Comparison of ENCODE assay signal across 35 cellular contexts in genomic region chr10:60845038-60845437, GRCh38.
DNase-seq lines count a peak whose midpoint lies in the region; ATAC-seq and TF ChIP-seq lines count a peak whose summit lies in the region.
"Had no signal": no experiment of that assay in that cellular context is flagged by ENCODE, and none has a peak within 500 bp of the region (broad histone marks: within the 10 kb centered on the region; RNA-seq: fewer than 3 reads in every experiment).

No MANE protein-coding gene starts in this region.

- no peak overlapping the region for H3K4me3 Mint-ChIP-seq in MCF 10A (ENCODE audit: unreplicated experiment)
- H3K4me3 Mint-ChIP-seq: B cell; CD14-positive monocyte; CD4-positive, alpha-beta memory T cell; CD4-positive, alpha-beta T cell; CD4-positive, CD25-positive, alpha-beta regulatory T cell; CD8-positive, alpha-beta memory T cell; CD8-positive, alpha-beta T cell had no signal

- no peak overlapping the region for H2BK5ac ChIP-seq in IMR-90 (ENCODE audit: low read depth, low read length, poor library complexity, severe bottlenecking)

- no peaks in the 10 kb centered on the region for H3K79me1 ChIP-seq in IMR-90 (ENCODE audit: low read depth in 1 of 2, low read length in 2 of 2)

- no peak overlapping the region for H3K56ac ChIP-seq in IMR-90 (ENCODE audit: extremely low read depth, insufficient read depth, low read length)

- H3K9ac ChIP-seq in mammary epithelial cell (ENCODE audit: insufficient read depth, low read length) (no peak overlapping the region), IMR-90 (ENCODE audit: low read depth, low read length) (no peak overlapping the region)
- H3K9ac ChIP-seq: BLaER1; BLaER1 treated with 17β-estradiol and CSF1 and Interleukin-3, amounts not matched to agents 10 nM and 100 nM had no signal

- no peaks in the 10 kb centered on the region for H3K27me3 Mint-ChIP-seq in MCF 10A (ENCODE audit: insufficient read depth, unreplicated experiment)
- H3K27me3 Mint-ChIP-seq: CD4-positive, alpha-beta T cell had no signal

- BruUV-seq in MCF 10A (replicated peaks; lab: Mats Ljungman, UMichigan): no TSS peak
- BruUV-seq in mammary epithelial cell (replicated peaks; lab: Mats Ljungman, UMichigan): no TSS peak
- BruUV-seq in IMR-90 (replicated peaks; lab: Mats Ljungman, UMichigan): no TSS peak

- no peak for ATAC-seq in IMR-90 (ENCODE audit: low read depth)
- ATAC-seq: A549; CD8-positive, alpha-beta T cell had no signal

- peak overlapping the region; percentile 68 for H4K91ac ChIP-seq in IMR-90 (ENCODE audit: insufficient read depth, low read depth, low read length)

- H2BK120ac ChIP-seq in IMR-90 (ENCODE audit: low read depth, low read length): peak overlapping the region; percentile 90; the same call in 1 of the 2 replicates

- intact Hi-C loops in MCF 10A (cut with micrococcal nuclease): no loop called here
- intact Hi-C loops in mammary epithelial cell (cut with micrococcal nuclease): no loop called here
- intact Hi-C loops in IMR-90 (cut with micrococcal nuclease): no loop called here

- no peaks in the 10 kb centered on the region for H3K4me1 Mint-ChIP-seq in MCF 10A (ENCODE audit: insufficient read depth, unreplicated experiment)
- H3K4me1 Mint-ChIP-seq: B cell; CD14-positive monocyte; CD4-positive, alpha-beta memory T cell; CD4-positive, CD25-positive, alpha-beta regulatory T cell; CD8-positive, alpha-beta memory T cell had no signal

- H2AK5ac ChIP-seq in IMR-90 (ENCODE audit: low read depth, low read length): peak overlapping the region; percentile 71; the same call in 1 of the 2 replicates

- no peak overlapping the region for H3K18ac ChIP-seq in IMR-90 (ENCODE audit: low read depth, low read length)

- WGBS in mammary epithelial cell (ENCODE audit: low coverage, missing lambda C conversion rate): 85% methylated on average over 1 of the region's 1 CpG
- WGBS in IMR-90 (ENCODE audit: extremely low coverage in 2 of 2, insufficient read length in 1 of 2), 2 experiments: no CpG with 5 or more reads among the region's 1 CpG

- H3K4ac ChIP-seq in IMR-90 (ENCODE audit: low read depth, low read length): 0 out of 2 replicates have a peak overlapping the region, but pooled peaks have one; percentile 20

- H3K36me3 Mint-ChIP-seq in MCF 10A (ENCODE audit: insufficient read depth, unreplicated experiment): no peaks in the 10 kb centered on the region
- H3K36me3 Mint-ChIP-seq: CD14-positive monocyte; CD4-positive, alpha-beta memory T cell; CD4-positive, CD25-positive, alpha-beta regulatory T cell; CD8-positive, alpha-beta memory T cell; CD8-positive, alpha-beta T cell had no signal

- H3K23ac ChIP-seq in IMR-90 (ENCODE audit: low read depth, low read length): no peak overlapping the region

- dilution Hi-C loops in mammary epithelial cell (cut with HindIII; ENCODE audit: low sequenced_read_pairs): no loop called here
- dilution Hi-C loops in IMR-90 (cut with HindIII; ENCODE audit: low sequenced_read_pairs, unreplicated experiment): no loop called here

- H4K8ac ChIP-seq in IMR-90 (ENCODE audit: low read depth in 2 of 2, low read length in 2 of 2): no peak overlapping the region

- TF ChIP-seq RAD21 in IMR-90 (IDR thresholded peaks at IDR 0.05; ENCODE audit: low read length): no peak

- H3K9me1 ChIP-seq in IMR-90 (ENCODE audit: insufficient read depth, low read length): no peaks in the 10 kb centered on the region; the same call in 1 of the 2 replicates

- H2BK15ac ChIP-seq in IMR-90 (ENCODE audit: low read depth, low read length): no peak overlapping the region; the same call in 2 of the 3 replicates

- no peak overlapping the region for H2AK9ac ChIP-seq in IMR-90 (replicated peaks; ENCODE audit: low read depth, low read length, poor library complexity)

- no peaks in the 10 kb centered on the region for H3K36me3 ChIP-seq in mammary epithelial cell (ENCODE audit: insufficient read depth, low read length)
- no peaks in the 10 kb centered on the region for H3K36me3 ChIP-seq in HEK293 (ENCODE audit: control insufficient read depth in 2 of 2, insufficient read depth in 1 of 2, low read length in 2 of 2)
- H3K36me3 ChIP-seq in IMR-90 (ENCODE audit: control insufficient read depth, insufficient read depth, low read length): no peaks in the 10 kb centered on the region
- H3K36me3 ChIP-seq: BE2C; BLaER1; BLaER1 treated with 17β-estradiol and CSF1 and Interleukin-3, amounts not matched to agents 10 nM and 100 nM had no signal

- peak; percentile 34 for DNase-seq in NCI-H82 (lab: John Stamatoyannopoulos, UW)
- DNase-seq in NCI-H82 treated with DMSO at 0.1 percent for 48 hours (lab: John Stamatoyannopoulos, UW; ENCODE audit: unreplicated experiment): no peak
- no peak for DNase-seq in MCF 10A (ENCODE audit: unreplicated experiment)
- no peak for DNase-seq in mammary epithelial cell
- DNase-seq in IMR-90: no peak
- DNase-seq in D341Med (ENCODE audit: low spot score): no peak
- no peak for DNase-seq in NCI-H748 treated with DMSO at 0.1 percent for 48 hours (lab: John Stamatoyannopoulos, UW)
- DNase-seq: 8988T; ACHN; AML-193; BE2C; C1 segment of cervical spinal cord; Caco-2; Calu3; CD4-positive, alpha-beta memory T cell; CD4-positive, alpha-beta T cell; CD4-positive, CD25-positive, alpha-beta regulatory T cell; CD8-positive, alpha-beta memory T cell; CD8-positive, alpha-beta T cell; COR-L47; DMS 273 treated with DMSO at 0.1 percent for 48 hours; DMS153; DMS53; DMS79; DMS79 treated with DMSO at 0.1 percent for 48 hours; DND-41; EL had no signal

- CTCF ChIA-PET in MCF 10A (lab: Yijun Ruan, JAX): interaction anchor here (1.0 kb wide), 1 partner anchor 235 kb away, joined by 5 read pairs; no protein-coding TSS in a partner anchor
- CTCF ChIA-PET in mammary epithelial cell (lab: Charles Lee; ENCODE audit: low non-redundant PET): no interaction called here
- CTCF ChIA-PET in HEK293 (lab: Yijun Ruan, JAX): interaction anchor here (1.0 kb wide), 1 partner anchor 71 kb away, joined by 4 read pairs; no protein-coding TSS in a partner anchor
- CTCF ChIA-PET in IMR-90 (lab: Yijun Ruan, JAX): interaction anchor here (0.9 to 1.0 kb wide), 2 partner anchors 12 to 24 kb away, joined by 3 read pairs; no protein-coding TSS in a partner anchor

- peak overlapping the region; percentile 91; the same call in 1 of the 2 replicates for H2BK20ac ChIP-seq in IMR-90 (ENCODE audit: low read depth, low read length)

- no peaks in the 10 kb centered on the region for H3K79me2 ChIP-seq in mammary epithelial cell (ENCODE audit: insufficient read depth, low read length)

- H3K9me3 ChIP-seq in mammary epithelial cell (replicated peaks; ENCODE audit: insufficient read depth, low read length) (no peaks in the 10 kb centered on the region), HEK293 (ENCODE audit: control insufficient read depth, insufficient read depth, low read depth, low read length) (no peaks in the 10 kb centered on the region), IMR-90 (ENCODE audit: control insufficient read depth, insufficient read depth, low read length) (no peaks in the 10 kb centered on the region)
- H3K9me3 ChIP-seq: A549; BE2C; BLaER1; BLaER1 treated with 17β-estradiol and CSF1 and Interleukin-3, amounts not matched to agents 10 nM and 100 nM; Caco-2 had no signal

- no peak overlapping the region for H3K14ac ChIP-seq in IMR-90 (replicated peaks; ENCODE audit: low read depth, low read length)

- in situ Hi-C loops in mammary epithelial cell (cut with MboI; ENCODE audit: low sequenced_read_pairs in 2 of 2): no loop called here
- in situ Hi-C loops in IMR-90 (cut with MboI; ENCODE audit: low sequenced_read_pairs): no loop called here

- H4K5ac ChIP-seq in IMR-90 (ENCODE audit: low read depth, low read length): no peak overlapping the region

- H4K20me1 ChIP-seq in mammary epithelial cell (ENCODE audit: insufficient read depth, low read length) (no peaks in the 10 kb centered on the region), IMR-90 (ENCODE audit: insufficient read depth, low read length) (no peaks in the 10 kb centered on the region)
- H4K20me1 ChIP-seq: BLaER1; BLaER1 treated with 17β-estradiol and CSF1 and Interleukin-3, amounts not matched to agents 10 nM and 100 nM had no signal

- peaks cover 7% of the 10 kb centered on the region for H3K4me1 ChIP-seq in mammary epithelial cell (ENCODE audit: insufficient read depth, low read length)
- no peaks in the 10 kb centered on the region for H3K4me1 ChIP-seq in HEK293 (ENCODE audit: control insufficient read depth, insufficient read depth, low read length)
- H3K4me1 ChIP-seq in IMR-90 (ENCODE audit: control insufficient read depth, insufficient read depth, low read length): peaks cover 12% of the 10 kb centered on the region
- H3K4me1 ChIP-seq: BE2C, BLaER1, Caco-2 had no signal

- H3K4me3 ChIP-seq in mammary epithelial cell (replicated peaks in 1 of 3; ENCODE audit: insufficient read depth in 1 of 3, low read depth in 2 of 3, low read length in 3 of 3) (no peak overlapping the region), HEK293 (ENCODE audit: low read depth, low read length) (no peak overlapping the region), IMR-90 (ENCODE audit: insufficient read depth, low read depth, low read length) (no peak overlapping the region)
- H3K4me3 ChIP-seq: A549; BLaER1; BLaER1 treated with 17β-estradiol and CSF1 and Interleukin-3, amounts not matched to agents 10 nM and 100 nM had no signal

- TF ChIP-seq CTCF in MCF 10A (IDR thresholded peaks at IDR 0.05; ENCODE audit: unreplicated experiment) (no peak), mammary epithelial cell (conservative IDR thresholded peaks at IDR 0.05 in 1 of 2, IDR thresholded peaks at IDR 0.05 in 1 of 2; ENCODE audit: extremely low read depth in 1 of 2, insufficient read depth in 1 of 2, low read depth in 1 of 2, low read length in 2 of 2) (no peak), HEK293 (tag by site-specific recombination; IDR thresholded peaks at IDR 0.05) (no peak), IMR-90 (conservative IDR thresholded peaks at IDR 0.05; ENCODE audit: low read depth, low read length) (no peak)

- no peak overlapping the region for H2AFZ ChIP-seq in mammary epithelial cell (ENCODE audit: low read depth, low read length)
- H2AFZ ChIP-seq in IMR-90 (replicated peaks; ENCODE audit: low read length, poor library complexity): no peak overlapping the region

- H3K27me3 ChIP-seq in mammary epithelial cell (ENCODE audit: insufficient read depth, low read length) (no peaks in the 10 kb centered on the region), IMR-90 (ENCODE audit: control insufficient read depth, insufficient read depth, low read length) (no peaks in the 10 kb centered on the region)
- H3K27me3 ChIP-seq: BE2C; BLaER1; BLaER1 treated with 17β-estradiol and CSF1 and Interleukin-3, amounts not matched to agents 10 nM and 100 nM had no signal

- peak overlapping the region; percentile 29 for H3K27ac Mint-ChIP-seq in MCF 10A (ENCODE audit: low read depth, unreplicated experiment)
- H3K27ac Mint-ChIP-seq: B cell; CD14-positive monocyte; CD4-positive, alpha-beta memory T cell; CD4-positive, alpha-beta T cell; CD4-positive, CD25-positive, alpha-beta regulatory T cell; CD8-positive, alpha-beta memory T cell; CD8-positive, alpha-beta T cell had no signal

- no peaks in the 10 kb centered on the region for H3K9me3 Mint-ChIP-seq in MCF 10A (ENCODE audit: unreplicated experiment)
- H3K9me3 Mint-ChIP-seq: CD4-positive, CD25-positive, alpha-beta regulatory T cell; CD8-positive, alpha-beta memory T cell; CD8-positive, alpha-beta T cell had no signal

- H3K27ac ChIP-seq in mammary epithelial cell (ENCODE audit: insufficient read depth, low read depth, low read length) (no peak overlapping the region), HEK293 (ENCODE audit: extremely low read depth, low read depth, low read length) (no peak overlapping the region), IMR-90 (ENCODE audit: insufficient read depth, low read length) (no peak overlapping the region)
- H3K27ac ChIP-seq: 22Rv1; A549; BLaER1; BLaER1 treated with 17β-estradiol and CSF1 and Interleukin-3, amounts not matched to agents 10 nM and 100 nM; C4-2B had no signal

- POLR2A ChIA-PET in MCF 10A (lab: Yijun Ruan, JAX) (no interaction called here), HEK293 (lab: Yijun Ruan, JAX) (no interaction called here), IMR-90 (lab: Charles Lee; ENCODE audit: unreplicated experiment) (no interaction called here)

- H3K4me2 ChIP-seq in mammary epithelial cell (ENCODE audit: insufficient read depth, low read depth, low read length): no peak overlapping the region
- H3K4me2 ChIP-seq in IMR-90 (ENCODE audit: low read depth, low read length): no peak overlapping the region
- H3K4me2 ChIP-seq: A549; BLaER1; BLaER1 treated with 17β-estradiol and CSF1 and Interleukin-3, amounts not matched to agents 10 nM and 100 nM had no signal

- no peak for TF ChIP-seq POLR2A in IMR-90 (IDR thresholded peaks at IDR 0.05; ENCODE audit: low read depth, low read length)
